Comparison of ENCODE assay signal across 7 cellular contexts in genomic region chr4:145234086-145234694, GRCh38. TPM values are rescaled to one million over a fixed set of nuclear protein-coding genes. Genes with fewer than 3 reads are reported as not detected.
DNase-seq lines count a peak whose midpoint lies in the region; ATAC-seq and TF ChIP-seq lines count a peak whose summit lies in the region.

No MANE protein-coding gene starts in this region.

- no peaks in the 10 kb centered on the region for H3K9me3 ChIP-seq in adrenal gland (replicated peaks in 1 of 3)

- H3K4me3 ChIP-seq in Jurkat, Clone E6-1 (ENCODE audit: low read length) = no peak overlapping the region
- no peak overlapping the region for H3K4me3 ChIP-seq in adrenal gland

- peak; percentile 98 for ATAC-seq in GM21717 (IDR thresholded peaks at IDR 0.05; ENCODE audit: unreplicated experiment)

- 33 to 43% (median 36%) methylated on average over 1 of the region's 1 CpG for WGBS in adrenal gland, 4 donors

- DNase-seq in Jurkat, Clone E6-1 (ENCODE audit: low read depth, low spot score) = peak; percentile 57
- DNase-seq in SHP77 (lab: John Stamatoyannopoulos, UW) = peak; percentile 20 to 37
- peak in 6 of 7 donors; percentile 16 to 54 (median 30) for DNase-seq in adrenal gland
- DNase-seq in hippocampal formation (lab: John Stamatoyannopoulos, UW) = peak; percentile 17 to 23
- DNase-seq in stimulated activated CD4-positive, alpha-beta T cell treated with anti-CD3 and anti-CD28 coated beads, Interleukin-12 subunit alpha, Interleukin-12 subunit beta, amount 100 ng/mL, for 4 hours = peak; percentile 46

- TF ChIP-seq CTCF in GM12801 (IDR thresholded peaks at IDR 0.05; ENCODE audit: extremely low read depth, insufficient read length) (peak; percentile 25), adrenal gland (IDR thresholded peaks at IDR 0.05) (peak; percentile 19 to 65 (median 57))

- no peaks in the 10 kb centered on the region for H3K27me3 ChIP-seq in adrenal gland

- peaks cover 0 to 7% of the 10 kb centered on the region in 2 donors for H3K4me1 ChIP-seq in adrenal gland (replicated peaks in 1 of 2)

- no peaks in the 10 kb centered on the region for H3K36me3 ChIP-seq in adrenal gland (replicated peaks in 1 of 2)

- intact Hi-C loops in adrenal gland (cut with DNase I) = loop anchor here (5.0 to 10.0 kb wide), 3 partner anchors 321 to 381 kb away; partner anchors contain the start of gene MMAA (in 1 of the 2)

- H3K27ac ChIP-seq in adrenal gland = no peak overlapping the region

- no peak for TF ChIP-seq POLR2A in adrenal gland (IDR thresholded peaks at IDR 0.05)

RNA-seq across cellular contexts. Expression of gene OTUD4, which starts 53.8 kb away (rescaled TPM):
- 18.7 TPM for polyA plus RNA-seq in Jurkat, Clone E6-1 (2012; ENCODE audit: insufficient read depth, insufficient read length)
- total RNA-seq in adrenal gland = 10 to 100 TPM; 14.4 to 35.7 (median 30.9) TPM
- polyA plus RNA-seq in adrenal gland = 10 to 100 TPM; 12.8 to 25.4 (median 14.6) TPM
